In genomic region chr14:75299576-75299975, GRCh38 we compare ENCODE assay signal across 1 cellular context.
TF ChIP-seq lines count a peak whose summit lies in the region.

No MANE protein-coding gene starts in this region.

TF ChIP-seq in HepG2, 621 proteins besides CTCF, POLR2A, EP300 and RAD21 (continued from another document):
- TF ChIP-seq ZBTB4 (CRISPR knock-in tag; IDR thresholded peaks at IDR 0.05; ENCODE audit: borderline replicate concordance) (no peak), TBX3 (IDR thresholded peaks at IDR 0.05; ENCODE audit: borderline replicate concordance) (no peak), ZFX (CRISPR knock-in tag; IDR thresholded peaks at IDR 0.05; ENCODE audit: low read depth) (no peak), ZNF781 (CRISPR knock-in tag; IDR thresholded peaks at IDR 0.05; ENCODE audit: borderline replicate concordance, not compliant biosample characterization) (no peak), ZNF790 (CRISPR knock-in tag; IDR thresholded peaks at IDR 0.05; ENCODE audit: borderline replicate concordance) (no peak), ZNF441 (CRISPR knock-in tag; IDR thresholded peaks at IDR 0.05; ENCODE audit: borderline replicate concordance) (no peak), ZNF296 (CRISPR knock-in tag; conservative IDR thresholded peaks at IDR 0.05) (no peak), DMAP1 (CRISPR knock-in tag; IDR thresholded peaks at IDR 0.05) (no peak), ZC3H4 (CRISPR knock-in tag; IDR thresholded peaks at IDR 0.05; ENCODE audit: borderline replicate concordance) (no peak)
- TF ChIP-seq, protein P1, sequence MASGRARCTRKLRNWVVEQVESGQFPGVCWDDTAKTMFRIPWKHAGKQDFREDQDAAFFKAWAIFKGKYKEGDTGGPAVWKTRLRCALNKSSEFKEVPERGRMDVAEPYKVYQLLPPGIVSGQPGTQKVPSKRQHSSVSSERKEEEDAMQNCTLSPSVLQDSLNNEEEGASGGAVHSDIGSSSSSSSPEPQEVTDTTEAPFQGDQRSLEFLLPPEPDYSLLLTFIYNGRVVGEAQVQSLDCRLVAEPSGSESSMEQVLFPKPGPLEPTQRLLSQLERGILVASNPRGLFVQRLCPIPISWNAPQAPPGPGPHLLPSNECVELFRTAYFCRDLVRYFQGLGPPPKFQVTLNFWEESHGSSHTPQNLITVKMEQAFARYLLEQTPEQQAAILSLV (CRISPR knock-in tag; IDR thresholded peaks at IDR 0.05; ENCODE audit: borderline replicate concordance), result no peak
